Comparison of ENCODE assay signal across 18 cellular contexts in genomic region chr2:203744091-203744490, GRCh38. TPM values are rescaled to one million over a fixed set of nuclear protein-coding genes. Genes with fewer than 3 reads are reported as not detected.
DNase-seq lines count a peak whose midpoint lies in the region; TF ChIP-seq lines count a peak whose summit lies in the region.
"Had no signal": no experiment of that assay in that cellular context is flagged by ENCODE, and none has a peak within 500 bp of the region (broad histone marks: within the 10 kb centered on the region; RNA-seq: fewer than 3 reads in every experiment).

No MANE protein-coding gene starts in this region.

- H3K4me3 ChIP-seq in endodermal cell (ENCODE audit: low read length) = no peak overlapping the region
- H3K4me3 ChIP-seq: prostate gland, upper lobe of right lung had no signal

- no peak overlapping the region for H3K4me3 Mint-ChIP-seq in activated CD4-positive, alpha-beta T cell treated with anti-CD3 and anti-CD28 coated beads, Interleukin-2, amount 10 ng/mL, durations not matched to agents 24 days and 14 days
- no peak overlapping the region for H3K4me3 Mint-ChIP-seq in activated T-helper 2 cell treated with anti-CD3 and anti-CD28 coated beads, Interferon-gamma antibody, Interleukin-2, Interleukin-4, amounts not matched to agents 10 μg/mL and 5 μg/mL and 100 μg/mL, durations not matched to agents 14 hours and 24 hours and 36 hours (ENCODE audit: low read depth)
- H3K4me3 Mint-ChIP-seq in osteocyte (ENCODE audit: unreplicated experiment) (no peak overlapping the region), endodermal cell (no peak overlapping the region)
- H3K4me3 Mint-ChIP-seq: activated B cell treated with CpG ODN at 0.5 μM for 24 hours; CD14-positive monocyte; natural killer cell treated with Interleukin-12 subunit alpha and Interleukin-12 subunit beta and Interleukin-15 and Interleukin-18, amount 100 ng/mL, for 72 hours; stimulated activated naive B cell treated with anti-CD40 and anti-IgM and Interleukin-4, amounts not matched to agents 10 μg/mL and 1 μg/mL and 100 μg/mL, for 72 hours had no signal

- no peak for TF ChIP-seq CTCF in osteocyte (IDR thresholded peaks at IDR 0.05)
- no peak for TF ChIP-seq CTCF in endodermal cell (conservative IDR thresholded peaks at IDR 0.05)

- H3K27me3 Mint-ChIP-seq in activated CD4-positive, alpha-beta T cell treated with anti-CD3 and anti-CD28 coated beads, Interleukin-2, amount 10 ng/mL, durations not matched to agents 24 days and 14 days = no peaks in the 10 kb centered on the region
- H3K27me3 Mint-ChIP-seq in activated T-helper 2 cell treated with anti-CD3 and anti-CD28 coated beads, Interferon-gamma antibody, Interleukin-2, Interleukin-4, amounts not matched to agents 10 μg/mL and 5 μg/mL and 100 μg/mL, durations not matched to agents 14 hours and 24 hours and 36 hours (ENCODE audit: low read depth) = no peaks in the 10 kb centered on the region
- H3K27me3 Mint-ChIP-seq in osteocyte (ENCODE audit: unreplicated experiment) = no peaks in the 10 kb centered on the region
- no peaks in the 10 kb centered on the region for H3K27me3 Mint-ChIP-seq in endodermal cell (ENCODE audit: insufficient read depth)

- H3K36me3 Mint-ChIP-seq in activated CD4-positive, alpha-beta T cell treated with anti-CD3 and anti-CD28 coated beads, Interleukin-2, amount 10 ng/mL, durations not matched to agents 24 days and 14 days (ENCODE audit: low read depth) = peaks cover 75% of the 10 kb centered on the region
- peaks cover 64% of the 10 kb centered on the region for H3K36me3 Mint-ChIP-seq in activated T-helper 2 cell treated with anti-CD3 and anti-CD28 coated beads, Interferon-gamma antibody, Interleukin-2, Interleukin-4, amounts not matched to agents 10 μg/mL and 5 μg/mL and 100 μg/mL, durations not matched to agents 14 hours and 24 hours and 36 hours (ENCODE audit: low read depth)
- H3K36me3 Mint-ChIP-seq in osteocyte (ENCODE audit: unreplicated experiment) (no peaks in the 10 kb centered on the region), endodermal cell (ENCODE audit: low read depth) (no peaks in the 10 kb centered on the region)
- H3K36me3 Mint-ChIP-seq: CD14-positive monocyte; stimulated activated naive B cell treated with anti-CD40 and anti-IgM and Interleukin-4, amounts not matched to agents 10 μg/mL and 1 μg/mL and 100 μg/mL, for 72 hours had no signal

- H3K4me1 Mint-ChIP-seq in activated CD4-positive, alpha-beta T cell treated with anti-CD3 and anti-CD28 coated beads, Interleukin-2, amount 10 ng/mL, durations not matched to agents 24 days and 14 days = peaks cover 70% of the 10 kb centered on the region
- peaks cover 75% of the 10 kb centered on the region for H3K4me1 Mint-ChIP-seq in activated T-helper 2 cell treated with anti-CD3 and anti-CD28 coated beads, Interferon-gamma antibody, Interleukin-2, Interleukin-4, amounts not matched to agents 10 μg/mL and 5 μg/mL and 100 μg/mL, durations not matched to agents 14 hours and 24 hours and 36 hours (ENCODE audit: low read depth)
- H3K4me1 Mint-ChIP-seq in osteocyte (ENCODE audit: unreplicated experiment) = peaks cover 20% of the 10 kb centered on the region
- H3K4me1 Mint-ChIP-seq in endodermal cell = no peaks in the 10 kb centered on the region
- H3K4me1 Mint-ChIP-seq: activated B cell treated with CpG ODN at 0.5 μM for 24 hours had no signal

- peak overlapping the region; percentile 80 for H3K27ac Mint-ChIP-seq in activated CD4-positive, alpha-beta T cell treated with anti-CD3 and anti-CD28 coated beads, Interleukin-2, amount 10 ng/mL, durations not matched to agents 24 days and 14 days
- peak overlapping the region; percentile 73 for H3K27ac Mint-ChIP-seq in activated T-helper 2 cell treated with anti-CD3 and anti-CD28 coated beads, Interferon-gamma antibody, Interleukin-2, Interleukin-4, amounts not matched to agents 10 μg/mL and 5 μg/mL and 100 μg/mL, durations not matched to agents 14 hours and 24 hours and 36 hours
- H3K27ac Mint-ChIP-seq in osteocyte (ENCODE audit: unreplicated experiment) = peak overlapping the region; percentile 5
- no peak overlapping the region for H3K27ac Mint-ChIP-seq in endodermal cell
- H3K27ac Mint-ChIP-seq: activated B cell treated with CpG ODN at 0.5 μM for 24 hours; natural killer cell treated with Interleukin-12 subunit alpha and Interleukin-12 subunit beta and Interleukin-15 and Interleukin-18, amount 100 ng/mL, for 72 hours; stimulated activated naive B cell treated with anti-CD40 and anti-IgM and Interleukin-4, amounts not matched to agents 10 μg/mL and 1 μg/mL and 100 μg/mL, for 72 hours had no signal

- intact Hi-C loops in activated CD4-positive, alpha-beta T cell treated with anti-CD3 and anti-CD28 coated beads, Interleukin-2, amount 10 ng/mL, durations not matched to agents 24 days and 14 days (cut with micrococcal nuclease) = loop anchor here (10.0 kb wide), 1 partner anchor 1109 kb away; the partner anchor contains the start of gene FAM117B
- intact Hi-C loops in activated T-helper 2 cell treated with anti-CD3 and anti-CD28 coated beads, Interferon-gamma antibody, Interleukin-2, Interleukin-4, amounts not matched to agents 10 μg/mL and 5 μg/mL and 100 μg/mL, durations not matched to agents 14 hours and 24 hours and 36 hours (cut with micrococcal nuclease) = loop anchor here (5.0 kb wide), 1 partner anchor 263 kb away; no protein-coding TSS in a partner anchor

- no peaks in the 10 kb centered on the region for H3K4me1 ChIP-seq in endodermal cell (ENCODE audit: control insufficient read depth, insufficient read depth, low read length)
- H3K4me1 ChIP-seq: prostate gland had no signal

- H3K36me3 ChIP-seq in endodermal cell (ENCODE audit: control insufficient read depth, insufficient read depth, low read length) = no peaks in the 10 kb centered on the region
- H3K36me3 ChIP-seq: prostate gland, upper lobe of right lung had no signal

- H3K27ac ChIP-seq in endodermal cell (ENCODE audit: low read depth, low read length) = no peak overlapping the region
- H3K27ac ChIP-seq: prostate gland, upper lobe of right lung had no signal

- no peak for DNase-seq in activated CD4-positive, alpha-beta T cell treated with anti-CD3 and anti-CD28 coated beads, Interleukin-2, amount 10 ng/mL, durations not matched to agents 24 days and 14 days
- no peak for DNase-seq in activated CD4-positive, alpha-beta T cell treated with anti-CD3 and anti-CD28 coated beads, Interleukin-2, amount 50 U/mL, for 1 hour
- DNase-seq in EH (ENCODE audit: low read depth) (peak; percentile 54), osteocyte (ENCODE audit: extremely low spot score, unreplicated experiment) (no peak), endodermal cell (no peak), superior temporal gyrus (ENCODE audit: extremely low spot score) (no peak), RKO (ENCODE audit: low spot score) (no peak)
- no peak for DNase-seq in activated T-helper 2 cell treated with anti-CD3 and anti-CD28 coated beads, Interferon-gamma antibody, Interleukin-2, Interleukin-4, amounts not matched to agents 10 μg/mL and 5 μg/mL and 100 μg/mL, durations not matched to agents 14 hours and 24 hours and 36 hours (ENCODE audit: low spot score)
- DNase-seq: activated B cell treated with CpG ODN at 0.5 μM for 24 hours; amniotic stem cell; NCI-H1694; NCI-H226; stimulated activated naive B cell treated with anti-CD40 and anti-IgM and Interleukin-4, amounts not matched to agents 10 μg/mL and 1 μg/mL and 100 μg/mL, for 72 hours; upper lobe of right lung had no signal

- H3K9me3 Mint-ChIP-seq in activated CD4-positive, alpha-beta T cell treated with anti-CD3 and anti-CD28 coated beads, Interleukin-2, amount 10 ng/mL, durations not matched to agents 24 days and 14 days = peaks cover 15% of the 10 kb centered on the region
- peaks cover 15% of the 10 kb centered on the region for H3K9me3 Mint-ChIP-seq in activated T-helper 2 cell treated with anti-CD3 and anti-CD28 coated beads, Interferon-gamma antibody, Interleukin-2, Interleukin-4, amounts not matched to agents 10 μg/mL and 5 μg/mL and 100 μg/mL, durations not matched to agents 14 hours and 24 hours and 36 hours
- H3K9me3 Mint-ChIP-seq in osteocyte (ENCODE audit: unreplicated experiment) (peaks cover 4% of the 10 kb centered on the region), endodermal cell (no peaks in the 10 kb centered on the region)
- H3K9me3 Mint-ChIP-seq: activated B cell treated with CpG ODN at 0.5 μM for 24 hours had no signal

- WGBS in endodermal cell (ENCODE audit: insufficient coverage in 1 of 2, insufficient read length in 1 of 2), 2 experiments = 96% methylated on average over 3 of the region's 4 CpGs; no CpG with 5 or more reads in 1 of the 2 experiments

- H3K9ac ChIP-seq in endodermal cell (ENCODE audit: extremely low read depth, low read length, poor library complexity, severe bottlenecking) = no peak overlapping the region

- no peaks in the 10 kb centered on the region for H3K27me3 ChIP-seq in endodermal cell (ENCODE audit: control insufficient read depth, insufficient read depth, low read length, poor library complexity, severe bottlenecking)
- H3K27me3 ChIP-seq: upper lobe of right lung had no signal

- no peaks in the 10 kb centered on the region for H3K9me3 ChIP-seq in endodermal cell (ENCODE audit: control insufficient read depth, low read length)
- H3K9me3 ChIP-seq: prostate gland, upper lobe of right lung had no signal

RNA-seq across cellular contexts. Expression of gene CD28, which starts 37.7 kb away (rescaled TPM):
- total RNA-seq in activated CD4-positive, alpha-beta T cell treated with anti-CD3 and anti-CD28 coated beads, Interleukin-2, amount 10 ng/mL, durations not matched to agents 24 days and 14 days = 130 and 132 TPM in 2 replicates
- 53.6 and 59.3 TPM in 2 replicates for total RNA-seq in activated T-helper 2 cell treated with anti-CD3 and anti-CD28 coated beads, Interferon-gamma antibody, Interleukin-2, Interleukin-4, amounts not matched to agents 10 μg/mL and 5 μg/mL and 100 μg/mL, durations not matched to agents 14 hours and 24 hours and 36 hours
- total RNA-seq in osteocyte (not detected in 2 replicates), endodermal cell (not detected)
- polyA plus RNA-seq in endodermal cell (2013, experiment 1 of 2) = not detected
- not detected for polyA plus RNA-seq in endodermal cell (2013, experiment 2 of 2)
- total RNA-seq: A673, activated B cell treated with CpG ODN at 0.5 μM for 24 hours had no signal

Comparison
In these comparisons a context has a peak if more than half of its experiments do, and no peak if none do; other contexts are left out.
1. RNA of gene CD28, which starts 37.7 kb away (total RNA-seq): 130 to 132 TPM in activated CD4-positive, alpha-beta T cell treated with anti-CD3 and anti-CD28 coated beads, Interleukin-2, amount 10 ng/mL, durations not matched to agents 24 days and 14 days and 53.6 to 59.3 TPM in activated T-helper 2 cell treated with anti-CD3 and anti-CD28 coated beads, Interferon-gamma antibody, Interleukin-2, Interleukin-4, amounts not matched to agents 10 μg/mL and 5 μg/mL and 100 μg/mL, durations not matched to agents 14 hours and 24 hours and 36 hours; not detected in osteocyte and not detected in endodermal cell; every median in the first group is over 10 times any median in the second.